8 cellular contexts compared by ENCODE assay signal in genomic region chr19:57947419-57948134, GRCh38. TPM values are rescaled to one million over a fixed set of nuclear protein-coding genes. Genes with fewer than 3 reads are reported as not detected.
A peak's percentile ranks its signal among the peaks of the same experiment; 100 is the strongest.
DNase-seq lines count a peak whose midpoint lies in the region; ATAC-seq and TF ChIP-seq lines count a peak whose summit lies in the region.

TSS of gene ZNF256 (minus strand) at chr19:57947706. CDS start at chr19:57947474, 232 bp downstream.

- 6 to 7% methylated on average over 54 of the region's 54 CpGs for WGBS in heart right ventricle, 2 donors
- WGBS in transverse colon (ENCODE audit: low coverage in 1 of 2), 2 donors, result 0 to 16% methylated on average over 3 to 32 of the region's 54 CpGs

- DNase-seq in ELR (ENCODE audit: low read depth) (peak; percentile 97), GM23338 (ENCODE audit: low spot score) (peak; percentile 100), M059J (ENCODE audit: low read depth) (peak; percentile 96), T-cell (peak; percentile 55 to 82 (median 70)), amniotic epithelial cell (ENCODE audit: low read depth) (peak; percentile 95), heart right ventricle (peak; percentile 96 to 98), pons (ENCODE audit: low spot score) (peak; percentile 91), transverse colon (peak; percentile 94)

- peak; percentile 36 for TF ChIP-seq POLR2A in transverse colon (IDR thresholded peaks at IDR 0.05)

- peaks cover 49% of the 10 kb centered on the region for H3K79me2 ChIP-seq in GM23338 (replicated peaks; ENCODE audit: insufficient read depth)

- H3K27me3 Mint-ChIP-seq in GM23338 (ENCODE audit: insufficient read depth, low read depth, poor library complexity), result peaks cover 10% of the 10 kb centered on the region
- H3K27me3 Mint-ChIP-seq in T-cell, result no peaks in the 10 kb centered on the region

- TF ChIP-seq EP300 in transverse colon (IDR thresholded peaks at IDR 0.05; ENCODE audit: low read depth), result no peak

- H3K27me3 ChIP-seq in GM23338 (ENCODE audit: insufficient read depth) (no peaks in the 10 kb centered on the region), heart right ventricle (no peaks in the 10 kb centered on the region), transverse colon (no peaks in the 10 kb centered on the region)

- TF ChIP-seq CTCF in GM23338 (conservative IDR thresholded peaks at IDR 0.05; ENCODE audit: low read depth in 2 of 2), result peak; percentile 56 to 76
- TF ChIP-seq CTCF in heart right ventricle (IDR thresholded peaks at IDR 0.05), result peak; percentile 54 to 89 (median 78)
- TF ChIP-seq CTCF in transverse colon (IDR thresholded peaks at IDR 0.05), result peak; percentile 39 to 76 (median 61)

- peak within 1 kb of the TSS; percentile 85 for H2AFZ ChIP-seq in GM23338

- peaks cover 0 to 78% (median 12%) of the 10 kb centered on the region in 11 donors for H3K9me3 ChIP-seq in heart right ventricle
- peaks cover 17 to 32% of the 10 kb centered on the region in 2 donors for H3K9me3 ChIP-seq in transverse colon

- peaks cover 31% of the 10 kb centered on the region for H3K9me3 Mint-ChIP-seq in GM23338
- peaks cover 26 to 45% (median 44%) of the 10 kb centered on the region in 3 donors for H3K9me3 Mint-ChIP-seq in T-cell

- peak within 1 kb of the TSS; percentile 98 for H3K4me3 ChIP-seq in GM23338
- H3K4me3 ChIP-seq in heart right ventricle, result peak within 1 kb of the TSS; percentile 79 to 98 (median 94)
- peak within 1 kb of the TSS; percentile 64 to 82 (median 73) for H3K4me3 ChIP-seq in transverse colon

- H3K27ac Mint-ChIP-seq in GM23338 (peak within 1 kb of the TSS; percentile 94), T-cell (peak within 1 kb of the TSS; percentile 87 to 92)

- H3K4me2 ChIP-seq in GM23338, result peak within 1 kb of the TSS; percentile 100

- H3F3A ChIP-seq in GM23338 (replicated peaks; ENCODE audit: low read depth), result no peaks in the 10 kb centered on the region

- CTCF ChIA-PET in T-cell (lab: Charles Lee), result no interaction called here

- H3K9me2 ChIP-seq in GM23338 (ENCODE audit: insufficient read depth), result 0 out of 2 replicates have a peak, but pooled peaks cover 3% of the 10 kb centered on the region

- peak within 1 kb of the TSS; percentile 74; the same call in 1 of the 2 replicates for H3K27ac ChIP-seq in GM23338 (ENCODE audit: low read depth)
- peak within 1 kb of the TSS; percentile 59 to 94 (median 88) for H3K27ac ChIP-seq in heart right ventricle
- H3K27ac ChIP-seq in transverse colon, result peak within 1 kb of the TSS; percentile 64 to 82 (median 75)

- H3K4me1 ChIP-seq in GM23338 (ENCODE audit: insufficient read depth), result peaks cover 8% of the 10 kb centered on the region
- H3K4me1 ChIP-seq in heart right ventricle, result peaks cover 7 to 30% (median 19%) of the 10 kb centered on the region in 9 donors
- peaks cover 0 to 10% (median 9%) of the 10 kb centered on the region in 4 donors for H3K4me1 ChIP-seq in transverse colon

- H3K36me3 ChIP-seq in GM23338 (ENCODE audit: insufficient read depth) (no peaks in the 10 kb centered on the region), heart right ventricle (peaks cover 0 to 21% (median 19%) of the 10 kb centered on the region in 9 donors), transverse colon (peaks cover 0 to 17% (median 6%) of the 10 kb centered on the region in 4 donors)

- H4K20me1 ChIP-seq in GM23338 (replicated peaks; ENCODE audit: insufficient read depth), result peaks cover 20% of the 10 kb centered on the region

- intact Hi-C loops in heart right ventricle (cut with DNase I) (loop anchor here in 2 of 10 donors (5.0 to 10.0 kb wide), 2 partner anchors 55 to 207 kb away; partner anchors contain the start of genes ZNF329 (in 1 of the 2) and ZNF606 (in 1 of the 2)), transverse colon (cut with DNase I; ENCODE audit: low total_unique reads) (loop anchor here (10.0 kb wide), 1 partner anchor 57 kb away; the partner anchor contains the start of gene ZNF606)

- POLR2A ChIA-PET in T-cell (lab: Charles Lee), result no interaction called here

- in situ Hi-C loops in transverse colon (cut with MboI; ENCODE audit: low pct_ligation_motif_present in 1 of 4, low pct_unique_long_range_greater_than_20kb in 1 of 4, low sequenced_read_pairs in 3 of 4), result no loop called here

- H3K4me3 Mint-ChIP-seq in GM23338, result peak within 1 kb of the TSS; percentile 97
- peak within 1 kb of the TSS; percentile 92 to 96 (median 93) for H3K4me3 Mint-ChIP-seq in T-cell

- H3K4me1 Mint-ChIP-seq in GM23338 (peaks cover 12% of the 10 kb centered on the region), T-cell (peaks cover 19 to 27% (median 22%) of the 10 kb centered on the region in 3 donors)

- H3K36me3 Mint-ChIP-seq in GM23338 (ENCODE audit: low read depth) (peaks cover 31% of the 10 kb centered on the region), T-cell (peaks cover 47% of the 10 kb centered on the region)

- peak; percentile 98 for ATAC-seq in GM23338
- peak; percentile 94 to 97 (median 96) for ATAC-seq in T-cell (replicated peaks in 1 of 4)
- peak; percentile 97 to 100 (median 99) for ATAC-seq in heart right ventricle

TF ChIP-seq in GM23338, 12 proteins besides CTCF, POLR2A, EP300 and RAD21:
- TF ChIP-seq ZNF114 (CRISPR knock-in tag; IDR thresholded peaks at IDR 0.05), result no peak
- TF ChIP-seq NANOG (IDR thresholded peaks at IDR 0.05; ENCODE audit: borderline replicate concordance), result no peak
- TF ChIP-seq JUNB (IDR thresholded peaks at IDR 0.05; ENCODE audit: unreplicated experiment), result no peak
- TF ChIP-seq CREB1 (CRISPR knock-in tag; IDR thresholded peaks at IDR 0.05; ENCODE audit: low read depth), result no peak; the same call in 1 of the 2 replicates
- TF ChIP-seq STAT1 (IDR thresholded peaks at IDR 0.05; ENCODE audit: unreplicated experiment), result no peak
- peak; percentile 62 for TF ChIP-seq POLR2AphosphoS5 (IDR thresholded peaks at IDR 0.05; ENCODE audit: low read depth)
- TF ChIP-seq, protein P1, sequence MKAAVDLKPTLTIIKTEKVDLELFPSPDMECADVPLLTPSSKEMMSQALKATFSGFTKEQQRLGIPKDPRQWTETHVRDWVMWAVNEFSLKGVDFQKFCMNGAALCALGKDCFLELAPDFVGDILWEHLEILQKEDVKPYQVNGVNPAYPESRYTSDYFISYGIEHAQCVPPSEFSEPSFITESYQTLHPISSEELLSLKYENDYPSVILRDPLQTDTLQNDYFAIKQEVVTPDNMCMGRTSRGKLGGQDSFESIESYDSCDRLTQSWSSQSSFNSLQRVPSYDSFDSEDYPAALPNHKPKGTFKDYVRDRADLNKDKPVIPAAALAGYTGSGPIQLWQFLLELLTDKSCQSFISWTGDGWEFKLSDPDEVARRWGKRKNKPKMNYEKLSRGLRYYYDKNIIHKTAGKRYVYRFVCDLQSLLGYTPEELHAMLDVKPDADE (IDR thresholded peaks at IDR 0.05), result peak; percentile 77; the same call in 1 of the 2 replicates

RNA-seq across cellular contexts. Expression of gene ZNF256, which starts in this region (rescaled TPM):
- 16.2 and 20.4 TPM in 2 replicates for total RNA-seq in GM23338 (2014; rRNA removed; shearing (Covaris generic))
- polyA plus RNA-seq in GM23338 (2016; fragmentation: Nextera tagmentation; extraction: Ambion mirVana), result 5.8 and 8.8 TPM in 2 replicates
- total RNA-seq in M059J (2014; rRNA removed; shearing (Covaris generic)), result 4.8 and 6.7 TPM in 2 replicates
- 10 to 100 TPM in 4 of 5 donors, 1 to 10 TPM in 1; 9.7 to 13.6 (median 12.0) TPM for total RNA-seq in T-cell
- 10 to 100 TPM in 6 of 10 donors, 1 to 10 TPM in 4; 7.5 to 14.9 (median 11.4) TPM for total RNA-seq in heart right ventricle
- polyA plus RNA-seq in heart right ventricle, result 1 to 10 TPM; 4.9 to 6.3 TPM
- 10 to 100 TPM in 1 of 4 donors, 1 to 10 TPM in 3; 3.8 to 13.5 (median 4.2) TPM for total RNA-seq in transverse colon

Comparison
In these comparisons a context has a peak if more than half of its experiments do, and no peak if none do; other contexts are left out.
1. Peak in every context shown above with its lines: DNase-seq, ATAC-seq, H3K4me3 ChIP-seq and H3K27ac ChIP-seq.